In genomic region chr9:110143969-110144545, GRCh38 we compare ENCODE assay signal across 8 cellular contexts.
A peak's percentile ranks its signal among the peaks of the same experiment; 100 is the strongest.
DNase-seq lines count a peak whose midpoint lies in the region; ATAC-seq and TF ChIP-seq lines count a peak whose summit lies in the region.

No MANE protein-coding gene starts in this region.

- no peak overlapping the region; the same call in 1 of the 2 replicates for H3K4me3 ChIP-seq in Jurkat, Clone E6-1 (ENCODE audit: low read length)
- H3K4me3 ChIP-seq in WERI-Rb-1 (ENCODE audit: low read depth, low read length) (no peak overlapping the region), lower leg skin (ENCODE audit: low read depth, poor library complexity, severe bottlenecking) (no peak overlapping the region)

- H3K36me3 Mint-ChIP-seq in chondrocyte (ENCODE audit: low read depth), result peaks cover 18% of the 10 kb centered on the region
- H3K36me3 Mint-ChIP-seq in type B pancreatic cell, result peaks cover 33% of the 10 kb centered on the region

- H3K4me1 Mint-ChIP-seq in chondrocyte (ENCODE audit: low read depth) (peaks cover 78% of the 10 kb centered on the region), type B pancreatic cell (ENCODE audit: unreplicated experiment) (peaks cover 42% of the 10 kb centered on the region)

- no peaks in the 10 kb centered on the region; the same call in 1 of the 2 replicates for H3K36me3 ChIP-seq in WERI-Rb-1

- H3K27me3 ChIP-seq in WERI-Rb-1 (ENCODE audit: insufficient read depth, low read depth, severe bottlenecking), result no peaks in the 10 kb centered on the region

- H3K9me3 Mint-ChIP-seq in chondrocyte (ENCODE audit: low read depth) (no peaks in the 10 kb centered on the region), type B pancreatic cell (peaks cover 9% of the 10 kb centered on the region)

- in situ Hi-C loops in GM13977 (cut with MboI; ENCODE audit: low pct_unique_long_range_greater_than_20kb, low sequenced_read_pairs, unreplicated experiment), result no loop called here

- TF ChIP-seq CTCF in GM13977 (IDR thresholded peaks at IDR 0.05; ENCODE audit: extremely low read depth, insufficient read depth, missing control alignments), result no peak
- TF ChIP-seq CTCF in chondrocyte (IDR thresholded peaks at IDR 0.05), result no peak
- TF ChIP-seq CTCF in type B pancreatic cell (conservative IDR thresholded peaks at IDR 0.05), result no peak
- no peak for TF ChIP-seq CTCF in WERI-Rb-1 (IDR thresholded peaks at IDR 0.05; ENCODE audit: low read depth, low read length)
- no peak for TF ChIP-seq CTCF in lower leg skin (IDR thresholded peaks at IDR 0.05)

- intact Hi-C loops in lower leg skin (cut with DNase I; ENCODE audit: low total_unique reads), result no loop called here

- no peak overlapping the region for H3K27ac ChIP-seq in WERI-Rb-1

- ATAC-seq in GM21526 (IDR thresholded peaks at IDR 0.05; ENCODE audit: low FRiP score, unreplicated experiment), result peak; percentile 44

- DNase-seq in GM13977 (ENCODE audit: low spot score) (peak; percentile 31), chondrocyte (ENCODE audit: low spot score) (no peak), type B pancreatic cell (ENCODE audit: extremely low spot score, unreplicated experiment) (no peak), WERI-Rb-1 (no peak), lower leg skin (ENCODE audit: low spot score in 2 of 2) (no peak), amniotic stem cell (lab: John Stamatoyannopoulos, UW) (no peak)
- peak; percentile 78 for DNase-seq in Jurkat, Clone E6-1 (ENCODE audit: low read depth, low spot score)

- H3K27me3 Mint-ChIP-seq in chondrocyte (ENCODE audit: low read depth) (no peaks in the 10 kb centered on the region), type B pancreatic cell (no peaks in the 10 kb centered on the region)

- H3K4me3 Mint-ChIP-seq in chondrocyte (ENCODE audit: unreplicated experiment), result no peak overlapping the region
- H3K4me3 Mint-ChIP-seq in type B pancreatic cell, result no peak overlapping the region

- TF ChIP-seq POLR2A in lower leg skin (IDR thresholded peaks at IDR 0.05), result no peak

- peak overlapping the region; percentile 68 for H3K27ac Mint-ChIP-seq in chondrocyte (ENCODE audit: unreplicated experiment)
- peak overlapping the region; percentile 21 for H3K27ac Mint-ChIP-seq in type B pancreatic cell

- no peaks in the 10 kb centered on the region for H3K9me3 ChIP-seq in WERI-Rb-1 (ENCODE audit: severe bottlenecking)

- 82 to 86% methylated on average over 2 of the region's 2 CpGs for WGBS in lower leg skin, 2 donors

Comparison
In these comparisons a context has a peak if more than half of its experiments do, and no peak if none do; other contexts are left out.
1. DNase-seq: peak in GM13977 (single experiment) and Jurkat, Clone E6-1 (single experiment); none in chondrocyte (single experiment), type B pancreatic cell (single experiment), WERI-Rb-1 (single experiment), lower leg skin (0 of 2) and amniotic stem cell (single experiment).